ENCODE assay signal across 11 cellular contexts in the genomic region with DNA sequence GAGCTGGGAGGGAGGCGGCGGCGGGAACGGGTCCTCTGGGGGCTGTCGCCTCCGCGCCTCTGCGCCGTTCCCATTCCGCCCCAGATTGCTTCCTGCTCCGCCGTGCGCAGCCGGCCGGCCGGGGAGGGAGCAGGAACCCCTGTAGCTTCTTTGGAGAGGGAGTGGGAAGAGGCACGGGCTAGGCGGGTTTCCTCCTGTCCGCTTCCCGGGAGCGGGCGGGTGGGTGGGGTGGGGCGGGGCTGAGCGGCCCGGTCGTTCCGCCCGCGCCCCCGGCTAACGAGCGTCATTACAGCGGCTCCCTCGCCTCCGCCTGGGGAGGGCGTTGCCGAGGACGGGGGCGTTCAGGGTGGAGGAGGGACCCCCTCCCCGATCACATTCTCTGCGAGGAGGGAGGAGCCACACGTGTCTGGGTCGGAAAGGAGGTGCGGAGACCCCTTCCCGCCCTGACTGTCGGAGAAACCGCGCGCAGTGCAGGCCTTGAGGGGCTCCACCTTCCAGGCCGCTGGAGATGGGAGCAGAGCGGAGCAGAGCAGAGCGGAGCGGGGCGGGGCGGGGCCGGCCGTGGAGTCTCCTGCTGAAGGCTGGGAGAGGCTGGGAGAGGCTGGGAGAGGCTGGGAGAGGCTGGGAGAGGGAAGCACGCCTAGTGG. TPM values are rescaled to one million over a fixed set of nuclear protein-coding genes. Genes with fewer than 3 reads are reported as not detected.
DNase-seq lines count a peak whose midpoint lies in the region; ATAC-seq and TF ChIP-seq lines count a peak whose summit lies in the region.
"Had no signal": no experiment of that assay in that cellular context is flagged by ENCODE, and none has a peak within 500 bp of the region (broad histone marks: within the 10 kb centered on the region; RNA-seq: fewer than 3 reads in every experiment).

No MANE protein-coding gene starts in this region.

- ATAC-seq in HG02852 (IDR thresholded peaks at IDR 0.05; ENCODE audit: unreplicated experiment): no peak

- peaks cover 31% of the 10 kb centered on the region for H3K4me1 Mint-ChIP-seq in nephron

- peaks cover 47% of the 10 kb centered on the region for H3K36me3 Mint-ChIP-seq in nephron (ENCODE audit: low read depth)

- no peak for TF ChIP-seq CTCF in foreskin fibroblast (IDR thresholded peaks at IDR 0.05; ENCODE audit: low read depth, low read length)
- no peak for TF ChIP-seq CTCF in nephron (IDR thresholded peaks at IDR 0.05; ENCODE audit: unreplicated experiment in 3 of 3)

- H3K27ac Mint-ChIP-seq in nephron: no peak overlapping the region

- no peak overlapping the region for H3K27ac ChIP-seq in urinary bladder (ENCODE audit: low read depth)

- DNase-seq in NCI-H1436 (lab: John Stamatoyannopoulos, UW) (peak; percentile 25), NCI-H1436 treated with DMSO at 0.1 percent for 48 hours (lab: John Stamatoyannopoulos, UW) (no peak), foreskin fibroblast (peak in 1 of 2 donors; percentile 47), SKM-1 treated with dmso at 0.1 percent for 144 hours (lab: John Stamatoyannopoulos, UW; ENCODE audit: unreplicated experiment) (no peak), NCI-H2081 treated with DMSO at 0.1 percent for 48 hours (lab: John Stamatoyannopoulos, UW) (no peak)
- DNase-seq: NCI-H1417 treated with DMSO at 0.1 percent for 48 hours, SK-N-SH had no signal

- peak overlapping the region; percentile 60 to 80 (median 71) for H3K4me3 Mint-ChIP-seq in nephron

- WGBS in urinary bladder: 25% methylated on average over 58 of the region's 58 CpGs

- no peaks in the 10 kb centered on the region for H3K36me3 ChIP-seq in urinary bladder (ENCODE audit: insufficient read depth)

- no peaks in the 10 kb centered on the region for H3K9me3 Mint-ChIP-seq in nephron

- no peaks in the 10 kb centered on the region for H3K4me1 ChIP-seq in urinary bladder (ENCODE audit: insufficient read depth)

- H3K4me3 ChIP-seq in foreskin fibroblast (ENCODE audit: low read depth in 1 of 2, low read length in 2 of 2) (peak overlapping the region; percentile 32 to 51), urinary bladder (ENCODE audit: low read depth, low read length) (peak overlapping the region; percentile 8)

- H3K27me3 Mint-ChIP-seq in nephron (ENCODE audit: low read depth): peaks cover 14% of the 10 kb centered on the region

RNA-seq across cellular contexts. Expression of a gene that starts 39.7 kb away (rescaled TPM):
- total RNA-seq in urinary bladder: 25.5 TPM
- polyA plus RNA-seq in urinary bladder: 77.0 TPM

RNA-seq across cellular contexts. Expression of a gene that starts 41.5 kb away (rescaled TPM):
- not detected for total RNA-seq in urinary bladder
- not detected for polyA plus RNA-seq in urinary bladder
- total RNA-seq: myocyte had no signal
- polyA plus RNA-seq: SK-N-SH had no signal

RNA-seq across cellular contexts. Expression of a gene that starts 42.7 kb away (rescaled TPM):
- 9.7 TPM for total RNA-seq in urinary bladder
- 51.9 TPM for polyA plus RNA-seq in urinary bladder

RNA-seq across cellular contexts. Expression of a gene that starts 45.3 kb away (rescaled TPM):
- 42.4 TPM for total RNA-seq in urinary bladder
- polyA plus RNA-seq in urinary bladder: 87.8 TPM
